1 cellular context compared by ENCODE assay signal in the genomic region with DNA sequence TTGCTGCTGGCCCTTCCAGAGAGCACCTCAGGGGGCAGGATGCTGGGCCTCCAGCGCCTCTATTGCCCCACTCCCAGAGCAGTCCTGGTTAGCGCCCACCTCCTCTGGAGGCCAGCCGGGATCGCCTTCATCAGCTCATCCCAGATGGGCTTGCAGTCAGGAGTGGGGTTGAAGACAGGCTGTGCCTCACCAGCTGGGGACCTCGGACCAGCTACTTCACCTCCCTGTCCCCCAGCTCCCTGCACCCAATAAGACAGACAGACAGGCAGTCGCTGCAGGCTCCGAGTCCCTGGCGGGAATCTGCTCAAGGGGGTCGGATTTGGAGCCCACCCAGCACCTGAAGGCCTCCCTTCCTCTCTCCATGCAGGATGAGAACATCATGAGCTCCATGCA.
A peak's percentile ranks its signal among the peaks of the same experiment; 100 is the strongest.
TF ChIP-seq lines count a peak whose summit lies in the region.

No MANE protein-coding gene starts in this region.

TF ChIP-seq in HepG2, 621 proteins besides CTCF, POLR2A, EP300 and RAD21:
- TF ChIP-seq CBX2 (IDR thresholded peaks at IDR 0.05; ENCODE audit: low read depth, low read length) = no peak
- no peak for TF ChIP-seq CBX2 (CRISPR knock-in tag; IDR thresholded peaks at IDR 0.05; ENCODE audit: low read depth)
- TF ChIP-seq ZBTB33 (CRISPR knock-in tag; IDR thresholded peaks at IDR 0.05) = peak; percentile 38; the same call in 1 of the 2 replicates
- TF ChIP-seq, protein P1, sequence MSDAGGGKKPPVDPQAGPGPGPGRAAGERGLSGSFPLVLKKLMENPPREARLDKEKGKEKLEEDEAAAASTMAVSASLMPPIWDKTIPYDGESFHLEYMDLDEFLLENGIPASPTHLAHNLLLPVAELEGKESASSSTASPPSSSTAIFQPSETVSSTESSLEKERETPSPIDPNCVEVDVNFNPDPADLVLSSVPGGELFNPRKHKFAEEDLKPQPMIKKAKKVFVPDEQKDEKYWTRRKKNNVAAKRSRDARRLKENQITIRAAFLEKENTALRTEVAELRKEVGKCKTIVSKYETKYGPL (CRISPR knock-in tag; IDR thresholded peaks at IDR 0.05) = no peak
